Comparison of ENCODE assay signal across 8 cellular contexts in genomic region chr1:45803781-45804670, GRCh38. TPM values are rescaled to one million over a fixed set of nuclear protein-coding genes. Genes with fewer than 3 reads are reported as not detected.
DNase-seq lines count a peak whose midpoint lies in the region; ATAC-seq and TF ChIP-seq lines count a peak whose summit lies in the region.
"Not testable (repeated sequence)": the region's sequence is repeated elsewhere in the genome, so short reads cannot be mapped to it uniquely, and the experiment has no call there.

No MANE protein-coding gene starts in this region.

- not testable (repeated sequence) for TF ChIP-seq CTCF in GM23338 (conservative IDR thresholded peaks at IDR 0.05; ENCODE audit: low read depth in 2 of 2); adrenal gland (IDR thresholded peaks at IDR 0.05); suprapubic skin (IDR thresholded peaks at IDR 0.05)

- H2AFZ ChIP-seq in GM23338 = peak overlapping the region; percentile 99

- H3K9me2 ChIP-seq in GM23338 (ENCODE audit: insufficient read depth) = not testable (repeated sequence)

- not testable (repeated sequence) for TF ChIP-seq POLR2A in adrenal gland (IDR thresholded peaks at IDR 0.05); suprapubic skin (IDR thresholded peaks at IDR 0.05)

- not testable (repeated sequence) for TF ChIP-seq EP300 in suprapubic skin (IDR thresholded peaks at IDR 0.05)

- not testable (repeated sequence) for H3K27me3 ChIP-seq in GM23338 (ENCODE audit: insufficient read depth); SJCRH30; adrenal gland; suprapubic skin

- ATAC-seq in GM23338 = peak; percentile 78
- ATAC-seq in naive thymus-derived CD8-positive, alpha-beta T cell = peak; percentile 35 to 36

- peak overlapping the region; percentile 98 for H3K4me2 ChIP-seq in GM23338

- not testable (repeated sequence) for H3K36me3 ChIP-seq in GM23338 (ENCODE audit: insufficient read depth); SJCRH30; adrenal gland (replicated peaks in 1 of 2); suprapubic skin

- peak overlapping the region; percentile 76 for H3K27ac Mint-ChIP-seq in GM23338
- peak overlapping the region in 9 of 10 donors; percentile 20 to 73 (median 46) for H3K27ac Mint-ChIP-seq in naive thymus-derived CD8-positive, alpha-beta T cell

- peaks cover 24% of the 10 kb centered on the region for H3K36me3 Mint-ChIP-seq in GM23338 (ENCODE audit: low read depth)
- not testable (repeated sequence) for H3K36me3 Mint-ChIP-seq in naive thymus-derived CD8-positive, alpha-beta T cell

- H3K4me1 ChIP-seq in GM23338 (ENCODE audit: insufficient read depth) (peaks cover 23% of the 10 kb centered on the region), adrenal gland (replicated peaks in 1 of 2) (peaks cover 16 to 25% of the 10 kb centered on the region in 2 donors), suprapubic skin (peaks cover 27% of the 10 kb centered on the region)
- not testable (repeated sequence) for H3K4me1 ChIP-seq in SJCRH30

- 1 to 3% (median 2%) methylated on average over 17 to 29 of the region's 60 CpGs for WGBS in adrenal gland, 4 donors
- 3% methylated on average over 18 of the region's 60 CpGs for WGBS in suprapubic skin

- peak overlapping the region; percentile 97 for H3K4me3 Mint-ChIP-seq in GM23338
- peak overlapping the region; percentile 80 to 93 (median 88) for H3K4me3 Mint-ChIP-seq in naive thymus-derived CD8-positive, alpha-beta T cell

- peaks cover 20% of the 10 kb centered on the region for H3K4me1 Mint-ChIP-seq in GM23338
- peaks cover 10 to 22% (median 19%) of the 10 kb centered on the region in 4 donors for H3K4me1 Mint-ChIP-seq in naive thymus-derived CD8-positive, alpha-beta T cell

- H3F3A ChIP-seq in GM23338 (replicated peaks; ENCODE audit: low read depth) = peaks cover 11% of the 10 kb centered on the region

- H3K9me3 Mint-ChIP-seq in GM23338; naive thymus-derived CD8-positive, alpha-beta T cell: not testable (repeated sequence)

- POLR2A ChIA-PET in naive thymus-derived CD8-positive, alpha-beta T cell (lab: Charles Lee) = interaction anchor here (0.6 kb wide), 1 partner anchor 75 kb away, joined by 4 read pairs; no protein-coding TSS in a partner anchor

- peak overlapping the region; percentile 79; the same call in 1 of the 2 replicates for H3K27ac ChIP-seq in GM23338 (ENCODE audit: low read depth)
- H3K27ac ChIP-seq in SJCRH30 = peak overlapping the region; percentile 89; the same call in 1 of the 2 replicates
- H3K27ac ChIP-seq in adrenal gland = peak overlapping the region; percentile 36 to 99 (median 88)
- peak overlapping the region; percentile 81 for H3K27ac ChIP-seq in suprapubic skin

- H3K79me2 ChIP-seq in GM23338 (replicated peaks; ENCODE audit: insufficient read depth) = peaks cover 51% of the 10 kb centered on the region

- H3K27me3 Mint-ChIP-seq in GM23338 (ENCODE audit: insufficient read depth, low read depth, poor library complexity) = peaks cover 17% of the 10 kb centered on the region
- H3K27me3 Mint-ChIP-seq in naive thymus-derived CD8-positive, alpha-beta T cell = not testable (repeated sequence)

- intact Hi-C loops in adrenal gland (cut with DNase I) = not testable (repeated sequence)
- intact Hi-C loops in head of caudate nucleus (cut with DNase I) = loop anchor here (2.0 kb wide), 1 partner anchor 53 kb away; the partner anchor contains the start of gene IPP

- peak overlapping the region; percentile 94 for H3K4me3 ChIP-seq in GM23338
- peak overlapping the region; percentile 86 for H3K4me3 ChIP-seq in SJCRH30
- H3K4me3 ChIP-seq in adrenal gland = peak overlapping the region in 3 of 4 donors; percentile 15 to 72 (median 18)
- H3K4me3 ChIP-seq in suprapubic skin = peak overlapping the region; percentile 56

- not testable (repeated sequence) for H3K9me3 ChIP-seq in SJCRH30 (replicated peaks); adrenal gland (replicated peaks in 1 of 3); suprapubic skin

- DNase-seq in Daoy (ENCODE audit: low read depth) (peak; percentile 22), GM23338 (ENCODE audit: low spot score) (peak; percentile 88), HuH-7.5 (ENCODE audit: low spot score) (peak; percentile 52), SJCRH30 (peak; percentile 50 to 51), adrenal gland (peak in 5 of 7 donors; percentile 11 to 54 (median 46)), head of caudate nucleus (peak in 32 of 42 donors; percentile 5 to 58 (median 21)), suprapubic skin (ENCODE audit: low spot score in 2 of 2) (peak in 1 of 2 donors; percentile 69)
- DNase-seq in naive thymus-derived CD8-positive, alpha-beta T cell = peak in 3 of 10 donors; percentile 6 to 8 (median 7)

- not testable (repeated sequence) for H4K20me1 ChIP-seq in GM23338 (replicated peaks; ENCODE audit: insufficient read depth)

RNA-seq across cellular contexts. Expression of gene MAST2, which starts 0.6 kb away (rescaled TPM):
- total RNA-seq in Daoy (2014; rRNA removed; shearing (Covaris generic)) = 10.7 and 17.1 TPM in 2 replicates
- 20.7 and 57.7 TPM in 2 replicates for total RNA-seq in GM23338 (2014; rRNA removed; shearing (Covaris generic))
- 9.3 and 11.5 TPM in 2 replicates for polyA plus RNA-seq in GM23338 (2016; fragmentation: Nextera tagmentation; extraction: Ambion mirVana)
- total RNA-seq in SJCRH30 (2014; rRNA removed; shearing (Covaris generic)) = 43.0 and 46.5 TPM in 2 replicates
- total RNA-seq in adrenal gland = 10 to 100 TPM; 18.1 to 38.5 (median 23.5) TPM
- polyA plus RNA-seq in adrenal gland = 10 to 100 TPM; 18.4 to 35.6 (median 27.5) TPM
- total RNA-seq in naive thymus-derived CD8-positive, alpha-beta T cell = 1 to 10 TPM; 8.4 to 8.9 TPM
- polyA plus RNA-seq in naive thymus-derived CD8-positive, alpha-beta T cell = 1 to 10 TPM in 2 of 3 donors, under 1 TPM in 1; 0.48 to 1.7 (median 1.4) TPM
- 10 to 100 TPM; 15.4 to 21.6 (median 20.1) TPM for total RNA-seq in suprapubic skin

RNA-seq across cellular contexts. Expression of gene IPP, which starts 53.6 kb away (rescaled TPM):
- total RNA-seq in Daoy (2014; rRNA removed; shearing (Covaris generic)) = 9.0 and 9.7 TPM in 2 replicates
- 1.8 and 3.7 TPM in 2 replicates for total RNA-seq in GM23338 (2014; rRNA removed; shearing (Covaris generic))
- 2.8 and 4.6 TPM in 2 replicates for polyA plus RNA-seq in GM23338 (2016; fragmentation: Nextera tagmentation; extraction: Ambion mirVana)
- total RNA-seq in SJCRH30 (2014; rRNA removed; shearing (Covaris generic)) = 10.0 and 11.4 TPM in 2 replicates
- 10 to 100 TPM in 4 of 8 donors, 1 to 10 TPM in 4; 8.0 to 21.3 (median 13.1) TPM for total RNA-seq in adrenal gland
- 10 to 100 TPM in 1 of 3 donors, 1 to 10 TPM in 2; 2.8 to 13.2 (median 6.8) TPM for polyA plus RNA-seq in adrenal gland
- 10 to 100 TPM; 14.2 to 15.6 TPM for total RNA-seq in naive thymus-derived CD8-positive, alpha-beta T cell
- 10 to 100 TPM in 2 of 3 donors, 1 to 10 TPM in 1; 8.7 to 17.4 (median 12.8) TPM for polyA plus RNA-seq in naive thymus-derived CD8-positive, alpha-beta T cell
- total RNA-seq in suprapubic skin = 10 to 100 TPM in 3 of 4 donors, 1 to 10 TPM in 1; 7.0 to 11.8 (median 11.3) TPM

Comparison
In these comparisons a context has a peak if more than half of its experiments do, and no peak if none do; other contexts are left out.
1. H3K4me3 ChIP-seq: peak in every context shown above with its lines; median percentile 94 in GM23338; 86 in SJCRH30; 56 in suprapubic skin; 18 in adrenal gland.